In genomic region chr5:169945831-169946261, GRCh38 we compare ENCODE assay signal across 9 cellular contexts. TPM values are rescaled to one million over a fixed set of nuclear protein-coding genes. Genes with fewer than 3 reads are reported as not detected.
DNase-seq lines count a peak whose midpoint lies in the region; ATAC-seq and TF ChIP-seq lines count a peak whose summit lies in the region.
"Had no signal": no experiment of that assay in that cellular context is flagged by ENCODE, and none has a peak within 500 bp of the region (broad histone marks: within the 10 kb centered on the region; RNA-seq: fewer than 3 reads in every experiment).

No MANE protein-coding gene starts in this region.

- in situ Hi-C loops in GM23248 (cut with MboI) = no loop called here

- TF ChIP-seq CTCF in VCaP (conservative IDR thresholded peaks at IDR 0.05) (no peak), heart left ventricle (IDR thresholded peaks at IDR 0.05) (no peak)

- peaks cover 51% of the 10 kb centered on the region for H3K4me1 ChIP-seq in GM23248 (ENCODE audit: insufficient read depth)
- H3K4me1 ChIP-seq in heart left ventricle = peaks cover 0 to 5% (median 0%) of the 10 kb centered on the region in 12 donors

- H3K27ac ChIP-seq in GM23248 (peak overlapping the region; percentile 91), VCaP (peak overlapping the region; percentile 92), heart left ventricle (peak overlapping the region in 1 of 12 donors; percentile 8)

- TF ChIP-seq POLR2A in heart left ventricle (IDR thresholded peaks at IDR 0.05) = no peak

- intact Hi-C loops in heart left ventricle (cut with DNase I) = no loop called here

- ATAC-seq in heart left ventricle (peak in 3 of 4 donors; percentile 74 to 86 (median 81)), GM18498 (IDR thresholded peaks at IDR 0.05; ENCODE audit: unreplicated experiment) (no peak)

- no peaks in the 10 kb centered on the region for H3K9me3 ChIP-seq in GM23248 (ENCODE audit: low read depth)
- H3K9me3 ChIP-seq in heart left ventricle = no peaks in the 10 kb centered on the region

- peak overlapping the region; percentile 31 for H3K4me3 ChIP-seq in GM23248
- H3K4me3 ChIP-seq in heart left ventricle = peak overlapping the region in 1 of 12 donors; percentile 3

- H3K4me2 ChIP-seq in GM23248 (ENCODE audit: unreplicated experiment) = peak overlapping the region; percentile 58

- H3K9me2 ChIP-seq in GM23248 (ENCODE audit: insufficient read depth) = no peaks in the 10 kb centered on the region

- H3K79me2 ChIP-seq in GM23248 (ENCODE audit: insufficient read depth) = peaks cover 85% of the 10 kb centered on the region

- peak overlapping the region; percentile 77 for H3K9ac ChIP-seq in GM23248

- H3K36me3 ChIP-seq in GM23248 (ENCODE audit: low read depth) (no peaks in the 10 kb centered on the region), heart left ventricle (no peaks in the 10 kb centered on the region)

- H4K20me1 ChIP-seq in GM23248 (ENCODE audit: insufficient read depth) = no peaks in the 10 kb centered on the region

- H3K27me3 ChIP-seq in GM23248 (replicated peaks; ENCODE audit: insufficient read depth) (no peaks in the 10 kb centered on the region), heart left ventricle (peaks cover 0 to 6% (median 0%) of the 10 kb centered on the region in 9 donors)

- 0 to 5% methylated on average over 3 of the region's 3 CpGs for WGBS in GM23248 (ENCODE audit: low coverage in 1 of 2, low lambda C conversion rate in 2 of 2, missing lambda C conversion rate in 2 of 2), 2 experiments
- 33 to 59% (median 41%) methylated on average over 3 of the region's 3 CpGs for WGBS in heart left ventricle, 4 donors

- DNase-seq in GM23248 (peak; percentile 95), heart left ventricle (peak in 4 of 5 donors; percentile 18 to 46 (median 24)), retina (peak; percentile 32), DMS153 treated with DMSO at 0.1 percent for 48 hours (lab: John Stamatoyannopoulos, UW; ENCODE audit: unreplicated experiment) (no peak), CD1c-positive myeloid dendritic cell (ENCODE audit: extremely low spot score) (no peak)
- no peak for DNase-seq in stimulated activated CD4-positive, alpha-beta T cell treated with anti-CD3 and anti-CD28 coated beads, Interleukin-12 subunit alpha, Interleukin-12 subunit beta, amount 100 ng/mL, for 4 hours

- peaks cover 61% of the 10 kb centered on the region for H3F3A ChIP-seq in GM23248 (ENCODE audit: insufficient read depth)

- H2AFZ ChIP-seq in GM23248 = peak overlapping the region; percentile 39

RNA-seq across cellular contexts. Expression of gene INSYN2B, which starts 34.4 kb away (rescaled TPM):
- 43.2 and 50.7 TPM in 2 replicates for total RNA-seq in GM23248 (2014; rRNA removed; shearing (Covaris generic))
- polyA plus RNA-seq in GM23248 (2016; fragmentation: Nextera tagmentation; extraction: Ambion mirVana) = 10.1 and 10.6 TPM in 2 replicates
- under 1 TPM in 4 of 9 donors, not detected in 5; 0.12 to 0.59 (median 0.19) TPM for total RNA-seq in heart left ventricle
- polyA plus RNA-seq in heart left ventricle = under 1 TPM in 1 of 2 donors, not detected in 1; 0.15 TPM
- total RNA-seq: SK-MEL-5 had no signal

Comparison
In these comparisons a context has a peak if more than half of its experiments do, and no peak if none do; other contexts are left out.
1. DNase-seq: peak in GM23248 (single experiment), heart left ventricle (4 of 5) and retina (single experiment); none in DMS153 treated with DMSO at 0.1 percent for 48 hours (single experiment), stimulated activated CD4-positive, alpha-beta T cell treated with anti-CD3 and anti-CD28 coated beads, Interleukin-12 subunit alpha, Interleukin-12 subunit beta, amount 100 ng/mL, for 4 hours (single experiment) and CD1c-positive myeloid dendritic cell (single experiment).
2. RNA of gene INSYN2B, which starts 34.4 kb away (total RNA-seq): 43.2 to 50.7 TPM in GM23248; 0.12 to 0.59 TPM in heart left ventricle; every median in the first group is over 10 times any median in the second.